10 cellular contexts compared by ENCODE assay signal in genomic region chr15:99435761-99436346, GRCh38.
A peak's percentile ranks its signal among the peaks of the same experiment; 100 is the strongest.
DNase-seq lines count a peak whose midpoint lies in the region; ATAC-seq, FAIRE-seq and TF ChIP-seq lines count a peak whose summit lies in the region.
"Had no signal": no experiment of that assay in that cellular context is flagged by ENCODE, and none has a peak within 500 bp of the region (broad histone marks: within the 10 kb centered on the region; RNA-seq: fewer than 3 reads in every experiment).

No MANE protein-coding gene starts in this region.

- ATAC-seq in RWPE2 (ENCODE audit: low read depth): no peak
- ATAC-seq in HG03139 (IDR thresholded peaks at IDR 0.05; ENCODE audit: unreplicated experiment): no peak
- ATAC-seq in GM18867 (IDR thresholded peaks at IDR 0.05; ENCODE audit: unreplicated experiment): no peak

- H3K36me3 ChIP-seq in RWPE2 (ENCODE audit: low read depth) (no peaks in the 10 kb centered on the region), kidney (ENCODE audit: control insufficient read depth in 1 of 2, insufficient read depth in 2 of 2, low read length in 2 of 2) (no peaks in the 10 kb centered on the region), skeletal muscle satellite cell (ENCODE audit: insufficient read depth, low read length) (no peaks in the 10 kb centered on the region)
- H3K36me3 ChIP-seq: HAP-1 had no signal

- TF ChIP-seq CTCF in RWPE2 (IDR thresholded peaks at IDR 0.05; ENCODE audit: poor library complexity, severe bottlenecking) (no peak), kidney (IDR thresholded peaks at IDR 0.05; ENCODE audit: borderline replicate concordance, extremely low read depth, insufficient read depth) (no peak)

- intact Hi-C loops in kidney (cut with DNase I): no loop called here

- FAIRE-seq in kidney (lab: Jason Lieb, UNC): no peak
- FAIRE-seq in HTR-8/SVneo (lab: Jason Lieb, UNC): no peak

- H3K9ac ChIP-seq in kidney (ENCODE audit: low read length in 2 of 2): peak overlapping the region in 1 of 2 donors; percentile 51
- H3K9ac ChIP-seq in skeletal muscle satellite cell (ENCODE audit: low read depth, low read length): peak overlapping the region; percentile 14

- H3K4me1 ChIP-seq in RWPE2 (ENCODE audit: insufficient read depth, poor library complexity, severe bottlenecking) (peaks cover 15% of the 10 kb centered on the region), kidney (ENCODE audit: control insufficient read depth in 1 of 2, insufficient read depth in 1 of 2, low read depth in 1 of 2, low read length in 2 of 2) (peaks cover 27 to 41% of the 10 kb centered on the region in 2 donors), skeletal muscle satellite cell (ENCODE audit: control insufficient read depth, insufficient read depth, low read length) (peaks cover 23% of the 10 kb centered on the region)
- H3K4me1 ChIP-seq: HAP-1 had no signal

- DNase-seq in GM03348 (ENCODE audit: low spot score): peak; percentile 50
- DNase-seq in RWPE2 (ENCODE audit: low spot score): peak; percentile 60
- no peak for DNase-seq in kidney
- DNase-seq in NOMO-1 treated with DMSO at 0.1 percent for 48 hours (lab: John Stamatoyannopoulos, UW; ENCODE audit: unreplicated experiment): no peak
- DNase-seq in HTR-8/SVneo (ENCODE audit: insufficient read length, low spot score): no peak
- DNase-seq: cerebellar nuclear complex had no signal

- peak overlapping the region; percentile 8 for H3K27ac ChIP-seq in RWPE2 (ENCODE audit: poor library complexity, severe bottlenecking)
- peak overlapping the region; percentile 13 to 58 for H3K27ac ChIP-seq in kidney (ENCODE audit: low read depth in 2 of 2, low read length in 2 of 2)

- H3K4me2 ChIP-seq in skeletal muscle satellite cell (ENCODE audit: low read length): peak overlapping the region; percentile 31

- H3K9me3 ChIP-seq in RWPE2 (ENCODE audit: severe bottlenecking) (no peaks in the 10 kb centered on the region), kidney (ENCODE audit: control insufficient read depth in 1 of 2, low read length in 2 of 2) (no peaks in the 10 kb centered on the region), skeletal muscle satellite cell (replicated peaks; ENCODE audit: low read length) (no peaks in the 10 kb centered on the region)
- H3K9me3 ChIP-seq: HAP-1 had no signal

- H3K4me3 ChIP-seq in RWPE2 (ENCODE audit: severe bottlenecking) (no peak overlapping the region), kidney (ENCODE audit: low read length in 2 of 2) (peak overlapping the region in 1 of 2 donors; percentile 22), skeletal muscle satellite cell (ENCODE audit: low read length) (no peak overlapping the region)
- H3K4me3 ChIP-seq: HAP-1 had no signal

- H3K27me3 ChIP-seq in RWPE2 (ENCODE audit: insufficient read depth, poor library complexity, severe bottlenecking): no peaks in the 10 kb centered on the region
- H3K27me3 ChIP-seq in skeletal muscle satellite cell (ENCODE audit: control insufficient read depth, insufficient read depth, low read length): no peaks in the 10 kb centered on the region

Comparison
In these comparisons a context has a peak if more than half of its experiments do, and no peak if none do; other contexts are left out.
1. DNase-seq: peak in GM03348 (single experiment) and RWPE2 (single experiment); none in kidney (single experiment), NOMO-1 treated with DMSO at 0.1 percent for 48 hours (single experiment) and HTR-8/SVneo (single experiment).